ENCODE assay signal across 13 cellular contexts in the genomic region with DNA sequence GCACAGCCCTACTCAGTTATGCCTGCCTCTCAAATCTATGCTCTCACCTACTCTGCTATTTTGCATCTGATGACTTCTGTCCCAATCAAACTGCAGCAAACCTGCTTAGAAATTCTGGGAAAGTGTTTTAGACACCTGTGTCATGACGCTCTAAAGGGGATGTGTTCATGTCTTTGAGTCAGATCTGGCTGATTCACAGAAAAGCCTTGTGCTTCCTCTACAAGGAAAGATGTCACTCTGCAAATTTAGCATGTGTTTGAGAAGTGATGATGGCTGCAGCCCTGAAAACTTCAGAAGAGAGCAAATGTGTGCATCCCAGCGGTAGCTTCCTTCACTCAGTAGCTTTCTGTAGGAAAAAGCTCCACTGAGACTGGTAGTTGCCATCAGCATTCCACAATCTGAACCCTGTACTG.
A peak's percentile ranks its signal among the peaks of the same experiment; 100 is the strongest.
DNase-seq lines count a peak whose midpoint lies in the region; ATAC-seq, FAIRE-seq and TF ChIP-seq lines count a peak whose summit lies in the region.
"Had no signal": no experiment of that assay in that cellular context is flagged by ENCODE, and none has a peak within 500 bp of the region (broad histone marks: within the 10 kb centered on the region; RNA-seq: fewer than 3 reads in every experiment).

No MANE protein-coding gene starts in this region.

- peak; percentile 60 for FAIRE-seq in keratinocyte (lab: Jason Lieb, UNC)

- H4K20me1 ChIP-seq in keratinocyte (ENCODE audit: control insufficient read depth, extremely low read depth, insufficient read depth, low read length), result no peaks in the 10 kb centered on the region
- H4K20me1 ChIP-seq in smooth muscle cell (ENCODE audit: low read depth), result peaks cover 24% of the 10 kb centered on the region

- H3K4me1 Mint-ChIP-seq in activated naive CD4-positive, alpha-beta T cell treated with anti-CD3 and anti-CD28 coated beads, Interleukin-2, amount 10 ng/mL, durations not matched to agents 7 days and 5 days, result peaks cover 34% of the 10 kb centered on the region
- no peaks in the 10 kb centered on the region for H3K4me1 Mint-ChIP-seq in activated T-helper 17 cell treated with anti-CD3 and anti-CD28 coated beads, Interleukin-2, amount 50 U/mL, for 72 hours

- H3K4me2 ChIP-seq in keratinocyte (ENCODE audit: control insufficient read depth, extremely low read depth, insufficient read depth, low read depth, low read length), result peak overlapping the region; percentile 76
- no peak overlapping the region for H3K4me2 ChIP-seq in smooth muscle cell

- H2AFZ ChIP-seq in keratinocyte (ENCODE audit: control insufficient read depth, low read length), result no peak overlapping the region
- H2AFZ ChIP-seq in smooth muscle cell (ENCODE audit: low read depth), result no peak overlapping the region

- H3K27ac Mint-ChIP-seq in activated naive CD4-positive, alpha-beta T cell treated with anti-CD3 and anti-CD28 coated beads, Interleukin-2, amount 10 ng/mL, durations not matched to agents 7 days and 5 days, result no peak overlapping the region
- peak overlapping the region; percentile 20 for H3K27ac Mint-ChIP-seq in activated T-helper 17 cell treated with anti-CD3 and anti-CD28 coated beads, Interleukin-2, amount 50 U/mL, for 72 hours
- H3K27ac Mint-ChIP-seq: B cell had no signal

- no peaks in the 10 kb centered on the region for H3K36me3 Mint-ChIP-seq in activated naive CD4-positive, alpha-beta T cell treated with anti-CD3 and anti-CD28 coated beads, Interleukin-2, amount 10 ng/mL, durations not matched to agents 7 days and 5 days
- H3K36me3 Mint-ChIP-seq in activated T-helper 17 cell treated with anti-CD3 and anti-CD28 coated beads, Interleukin-2, amount 50 U/mL, for 72 hours (ENCODE audit: low read depth), result no peaks in the 10 kb centered on the region

- peak; percentile 74 for ATAC-seq in activated T-helper 17 cell treated with anti-CD3 and anti-CD28 coated beads, Interleukin-2, amount 50 U/mL, for 72 hours (replicated peaks)
- ATAC-seq in upper lobe of right lung, result no peak
- ATAC-seq in GM19395 (IDR thresholded peaks at IDR 0.05; ENCODE audit: unreplicated experiment), result no peak

- H3K79me2 ChIP-seq in keratinocyte (ENCODE audit: control insufficient read depth, insufficient read depth, low read length) (no peaks in the 10 kb centered on the region), smooth muscle cell (ENCODE audit: low read depth) (peaks cover 4% of the 10 kb centered on the region)

- H3K9me3 ChIP-seq in keratinocyte (ENCODE audit: control insufficient read depth, low read depth, low read length), result no peaks in the 10 kb centered on the region
- H3K9me3 ChIP-seq in upper lobe of right lung, result no peaks in the 10 kb centered on the region
- H3K9me3 ChIP-seq in smooth muscle cell (replicated peaks; ENCODE audit: low read depth), result no peaks in the 10 kb centered on the region
- H3K9me3 ChIP-seq: pancreas, transverse colon had no signal

- H3K36me3 ChIP-seq in keratinocyte (ENCODE audit: control insufficient read depth in 2 of 2, extremely low read depth in 1 of 2, insufficient read depth in 2 of 2, low read length in 2 of 2) (no peaks in the 10 kb centered on the region), upper lobe of right lung (no peaks in the 10 kb centered on the region), smooth muscle cell (ENCODE audit: low read depth) (peaks cover 5% of the 10 kb centered on the region)
- H3K36me3 ChIP-seq: pancreas, transverse colon had no signal

- H3F3A ChIP-seq in smooth muscle cell (ENCODE audit: low read depth), result no peaks in the 10 kb centered on the region

- DNase-seq in activated naive CD4-positive, alpha-beta T cell treated with anti-CD3 and anti-CD28 coated beads, Interleukin-2, amount 10 ng/mL, durations not matched to agents 7 days and 5 days, result peak; percentile 21
- DNase-seq in activated naive CD4-positive, alpha-beta T cell treated with anti-CD3 and anti-CD28 coated beads, Interleukin-2, amount 50 U/mL, for 16 hours, result no peak
- DNase-seq in keratinocyte (ENCODE audit: low read depth, low spot score) (no peak), upper lobe of right lung (no peak), COR-L47 (lab: John Stamatoyannopoulos, UW) (no peak), smooth muscle cell (lab: John Stamatoyannopoulos, UW; ENCODE audit: unreplicated experiment) (no peak)
- DNase-seq: cerebellar nuclear complex, MM.1S, pancreas, transverse colon had no signal

- CTCF ChIA-PET in activated naive CD4-positive, alpha-beta T cell treated with anti-CD3 and anti-CD28 coated beads, Interleukin-2, amount 10 ng/mL, durations not matched to agents 7 days and 5 days (lab: Charles Lee), result no interaction called here

- H3K4me3 ChIP-seq in keratinocyte (ENCODE audit: control insufficient read depth in 2 of 3, extremely low read depth in 1 of 3, insufficient read depth in 2 of 3, low read depth in 1 of 3, low read length in 3 of 3) (no peak overlapping the region), upper lobe of right lung (no peak overlapping the region), smooth muscle cell (no peak overlapping the region)
- H3K4me3 ChIP-seq: pancreas had no signal

- H3K9ac ChIP-seq in keratinocyte (ENCODE audit: control insufficient read depth, extremely low read depth, insufficient read depth, low read length), result no peak overlapping the region
- H3K9ac ChIP-seq in smooth muscle cell (ENCODE audit: low read depth), result no peak overlapping the region

- no peaks in the 10 kb centered on the region for H3K9me3 Mint-ChIP-seq in activated naive CD4-positive, alpha-beta T cell treated with anti-CD3 and anti-CD28 coated beads, Interleukin-2, amount 10 ng/mL, durations not matched to agents 7 days and 5 days
- H3K9me3 Mint-ChIP-seq in activated T-helper 17 cell treated with anti-CD3 and anti-CD28 coated beads, Interleukin-2, amount 50 U/mL, for 72 hours, result peaks cover 3% of the 10 kb centered on the region

- TF ChIP-seq CTCF in keratinocyte (optimal IDR thresholded peaks at IDR 0.05 in 1 of 3, IDR thresholded peaks at IDR 0.05 in 1 of 3, conservative IDR thresholded peaks at IDR 0.05 in 1 of 3; ENCODE audit: extremely low read depth in 1 of 3, insufficient read depth in 2 of 3, low read length in 3 of 3) (no peak), upper lobe of right lung (IDR thresholded peaks at IDR 0.05) (no peak), smooth muscle cell (IDR thresholded peaks at IDR 0.05; ENCODE audit: borderline replicate concordance, insufficient read depth, poor library complexity, severe bottlenecking) (no peak)

- dilution Hi-C loops in keratinocyte (cut with MboI; ENCODE audit: extremely low pct_ligation_motif_present, low sequenced_read_pairs), result no loop called here

- intact Hi-C loops in upper lobe of right lung (cut with DNase I), result no loop called here

- no peaks in the 10 kb centered on the region for H3K27me3 Mint-ChIP-seq in activated naive CD4-positive, alpha-beta T cell treated with anti-CD3 and anti-CD28 coated beads, Interleukin-2, amount 10 ng/mL, durations not matched to agents 7 days and 5 days
- peaks cover 3% of the 10 kb centered on the region for H3K27me3 Mint-ChIP-seq in activated T-helper 17 cell treated with anti-CD3 and anti-CD28 coated beads, Interleukin-2, amount 50 U/mL, for 72 hours
- H3K27me3 Mint-ChIP-seq: B cell had no signal

- H3K27me3 ChIP-seq in keratinocyte (ENCODE audit: control insufficient read depth, extremely low read depth, insufficient read depth, low read length) (peaks cover 3% of the 10 kb centered on the region), upper lobe of right lung (no peaks in the 10 kb centered on the region), smooth muscle cell (ENCODE audit: low read depth) (no peaks in the 10 kb centered on the region)
- H3K27me3 ChIP-seq: pancreas, transverse colon had no signal

- H3K4me1 ChIP-seq in keratinocyte (ENCODE audit: control insufficient read depth, extremely low read depth, insufficient read depth, low read length) (peaks cover 18% of the 10 kb centered on the region), upper lobe of right lung (peaks cover 18% of the 10 kb centered on the region), smooth muscle cell (ENCODE audit: low read depth) (peaks cover 16% of the 10 kb centered on the region)

- WGBS in smooth muscle cell (ENCODE audit: low lambda C conversion rate), result 80% methylated on average over 2 of the region's 2 CpGs

- H3K4me3 Mint-ChIP-seq in activated naive CD4-positive, alpha-beta T cell treated with anti-CD3 and anti-CD28 coated beads, Interleukin-2, amount 10 ng/mL, durations not matched to agents 7 days and 5 days, result no peak overlapping the region
- H3K4me3 Mint-ChIP-seq in activated T-helper 17 cell treated with anti-CD3 and anti-CD28 coated beads, Interleukin-2, amount 50 U/mL, for 72 hours, result no peak overlapping the region
- H3K4me3 Mint-ChIP-seq: B cell had no signal

- no peak overlapping the region for H3K27ac ChIP-seq in keratinocyte (ENCODE audit: control insufficient read depth, insufficient read depth, low read length)
- peak overlapping the region; percentile 56 for H3K27ac ChIP-seq in upper lobe of right lung
- no peak overlapping the region for H3K27ac ChIP-seq in smooth muscle cell (ENCODE audit: low read depth)

- H3K9me1 ChIP-seq in keratinocyte (ENCODE audit: control insufficient read depth, extremely low read depth, insufficient read depth, low read length), result no peaks in the 10 kb centered on the region
